ENCODE assay signal across 10 cellular contexts in the genomic region with DNA sequence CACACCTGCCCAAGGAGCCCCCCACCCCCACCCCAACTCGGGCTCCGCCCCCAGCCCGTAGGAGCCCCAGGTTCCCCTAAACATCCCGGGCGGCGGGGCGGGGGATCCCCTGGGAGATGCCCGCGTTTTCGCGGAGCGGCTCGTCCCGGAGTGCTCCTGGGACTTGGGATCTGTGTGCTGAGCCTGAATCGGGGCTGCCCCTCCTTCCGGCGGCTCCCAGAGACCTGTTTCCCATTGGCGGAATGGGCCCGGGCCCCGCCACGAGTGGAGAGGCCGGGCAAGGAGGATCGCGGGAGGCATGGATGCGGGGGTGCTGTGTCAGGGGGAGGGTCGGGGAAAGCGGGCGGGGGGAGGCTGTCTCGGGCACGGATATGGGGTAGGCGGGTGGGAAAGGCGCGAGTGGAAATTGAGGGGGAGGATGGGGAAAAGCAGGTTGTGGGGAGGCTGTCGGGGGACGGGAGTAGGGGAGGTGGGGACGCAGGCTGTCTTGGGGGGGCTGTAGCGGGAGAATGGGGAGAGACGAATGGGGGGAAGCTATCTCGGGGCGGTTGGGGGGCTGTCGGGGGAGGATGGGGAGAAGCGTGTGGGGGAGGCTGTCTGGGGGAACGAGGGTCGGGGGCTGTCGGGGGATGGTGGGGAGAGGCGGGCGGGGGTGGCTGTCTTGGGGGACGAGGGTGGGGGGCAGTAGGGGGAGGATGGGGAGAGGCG. TPM values are rescaled to one million over a fixed set of nuclear protein-coding genes. Genes with fewer than 3 reads are reported as not detected.
DNase-seq lines count a peak whose midpoint lies in the region; ATAC-seq and TF ChIP-seq lines count a peak whose summit lies in the region.
"Had no signal": no experiment of that assay in that cellular context is flagged by ENCODE, and none has a peak within 500 bp of the region (broad histone marks: within the 10 kb centered on the region; RNA-seq: fewer than 3 reads in every experiment).

No MANE protein-coding gene starts in this region.

- CTCF ChIA-PET in T-cell (lab: Charles Lee), result interaction anchor here in 1 of 2 donors (0.6 kb wide), 1 partner anchor 1515 kb away, joined by 5 read pairs; no protein-coding TSS in a partner anchor

- in situ Hi-C loops in KBM-7 (cut with MboI; ENCODE audit: low pct_unique_long_range_greater_than_20kb, low sequenced_read_pairs), result no loop called here

- peaks cover 9 to 20% (median 12%) of the 10 kb centered on the region in 3 donors for H3K4me1 Mint-ChIP-seq in T-cell

- no peak for TF ChIP-seq CTCF in thoracic aorta (IDR thresholded peaks at IDR 0.05)

- no peaks in the 10 kb centered on the region for H3K9me3 Mint-ChIP-seq in T-cell
- H3K9me3 Mint-ChIP-seq: activated CD4-positive, alpha-beta memory T cell treated with anti-CD3 and anti-CD28 coated beads for 36 hours had no signal

- no peaks in the 10 kb centered on the region for H3K27me3 Mint-ChIP-seq in T-cell
- H3K27me3 Mint-ChIP-seq: activated CD4-positive, alpha-beta memory T cell treated with anti-CD3 and anti-CD28 coated beads for 36 hours had no signal

- H3K4me1 ChIP-seq in iPS DF 6.9 (ENCODE audit: control insufficient read depth, insufficient read depth, low read length) (0 out of 2 replicates have a peak, but pooled peaks cover 2% of the 10 kb centered on the region), thoracic aorta (ENCODE audit: control insufficient read depth in 1 of 2, low read depth in 2 of 2) (no peaks in the 10 kb centered on the region)

- peak overlapping the region in 2 of 3 donors; percentile 6 to 64 for H3K4me3 Mint-ChIP-seq in T-cell

- DNase-seq in activated CD8-positive, alpha-beta memory T cell treated with anti-CD3 and anti-CD28 coated beads, Interleukin-2, amount 50 U/mL, for 48 hours, result peak; percentile 50
- no peak for DNase-seq in activated CD8-positive, alpha-beta memory T cell treated with anti-CD3 and anti-CD28 coated beads, Interleukin-2, amount 50 U/mL, for 4 hours
- peak in 2 of 34 experiments; percentile 9 to 21 for DNase-seq in T-cell
- peak; percentile 16 for DNase-seq in iPS DF 6.9 (ENCODE audit: low read depth, low spot score)
- DNase-seq in thoracic aorta (ENCODE audit: low spot score), result no peak
- no peak for DNase-seq in KBM-7
- DNase-seq in cerebellum (ENCODE audit: low spot score), result no peak

- H3K36me3 ChIP-seq in iPS DF 6.9 (ENCODE audit: control insufficient read depth, insufficient read depth, low read length), result peaks cover 10% of the 10 kb centered on the region
- peaks cover 6% of the 10 kb centered on the region for H3K36me3 ChIP-seq in thoracic aorta

- no peak overlapping the region for H3K27ac ChIP-seq in iPS DF 6.9 (ENCODE audit: low read length)
- no peak overlapping the region for H3K27ac ChIP-seq in thoracic aorta

- H3K4me3 ChIP-seq in iPS DF 6.9 (ENCODE audit: low read length) (peak overlapping the region; percentile 57; the same call in 1 of the 2 replicates), thoracic aorta (peak overlapping the region; percentile 69)
- H3K4me3 ChIP-seq: lung had no signal

- H3K9me3 ChIP-seq in iPS DF 6.9 (ENCODE audit: control insufficient read depth, insufficient read depth, low read length) (no peaks in the 10 kb centered on the region), thoracic aorta (no peaks in the 10 kb centered on the region)

- POLR2A ChIA-PET in T-cell (lab: Charles Lee), result no interaction called here

- no peaks in the 10 kb centered on the region for H3K27me3 ChIP-seq in iPS DF 6.9 (ENCODE audit: control insufficient read depth, insufficient read depth, low read length)
- no peaks in the 10 kb centered on the region for H3K27me3 ChIP-seq in thoracic aorta (replicated peaks; ENCODE audit: insufficient read depth)

- WGBS in iPS DF 6.9 (ENCODE audit: insufficient coverage, insufficient read length), result no CpG with 5 or more reads among the region's 49 CpGs

- ATAC-seq in T-cell (replicated peaks in 1 of 4), result no peak
- ATAC-seq in thoracic aorta (ENCODE audit: insufficient number of reproducible peaks, low FRiP score, low read depth), result no peak
- no peak for ATAC-seq in HG03521 (IDR thresholded peaks at IDR 0.05; ENCODE audit: unreplicated experiment)

- peaks cover 18% of the 10 kb centered on the region for H3K36me3 Mint-ChIP-seq in T-cell

- H3K27ac Mint-ChIP-seq in T-cell, result no peak overlapping the region
- H3K27ac Mint-ChIP-seq: activated CD4-positive, alpha-beta memory T cell treated with anti-CD3 and anti-CD28 coated beads for 36 hours had no signal

RNA-seq across cellular contexts. Expression of a gene that starts 0.6 kb away (rescaled TPM):
- total RNA-seq in T-cell, result under 1 TPM in 1 of 5 donors, not detected in 4; 0.55 TPM
- total RNA-seq in thoracic aorta, result not detected
- 5.4 TPM for total RNA-seq in cerebellum

RNA-seq across cellular contexts. Expression of a gene that starts 41.4 kb away (rescaled TPM):
- 100 to 1,000 TPM; 118 to 192 (median 162) TPM for total RNA-seq in T-cell
- total RNA-seq in thoracic aorta, result 10 to 100 TPM; 41.6 to 53.8 TPM
- 22.8 TPM for total RNA-seq in cerebellum

Comparison
In these comparisons a context has a peak if more than half of its experiments do, and no peak if none do; other contexts are left out.
1. DNase-seq: peak in activated CD8-positive, alpha-beta memory T cell treated with anti-CD3 and anti-CD28 coated beads, Interleukin-2, amount 50 U/mL, for 48 hours (single experiment) and iPS DF 6.9 (single experiment); none in activated CD8-positive, alpha-beta memory T cell treated with anti-CD3 and anti-CD28 coated beads, Interleukin-2, amount 50 U/mL, for 4 hours (single experiment), thoracic aorta (single experiment), KBM-7 (single experiment) and cerebellum (single experiment).